Comparison of ENCODE assay signal across 8 cellular contexts in genomic region chr2:230866704-230867561, GRCh38. TPM values are rescaled to one million over a fixed set of nuclear protein-coding genes. Genes with fewer than 3 reads are reported as not detected.
DNase-seq lines count a peak whose midpoint lies in the region; ATAC-seq, FAIRE-seq and TF ChIP-seq lines count a peak whose summit lies in the region.

No MANE protein-coding gene starts in this region.

- no peaks in the 10 kb centered on the region for H3K9me3 ChIP-seq in adipocyte (ENCODE audit: control insufficient read depth, low read length)

- H3K4me1 ChIP-seq in adipocyte (ENCODE audit: control insufficient read depth, insufficient read depth, low read length), result no peaks in the 10 kb centered on the region

- POLR2A ChIA-PET in AG04449 (lab: Yijun Ruan, JAX), result no interaction called here

- no peaks in the 10 kb centered on the region for H3K36me3 ChIP-seq in adipocyte (ENCODE audit: control insufficient read depth, insufficient read depth, low read length, severe bottlenecking)

- CTCF ChIA-PET in AG04449 (lab: Yijun Ruan, JAX), result interaction anchor here (0.7 to 2.6 kb wide), 10 partner anchors 10 to 186 kb away, joined by 3 to 16 read pairs (median 4); no protein-coding TSS in a partner anchor

- no peak overlapping the region for H3K9ac ChIP-seq in adipocyte (ENCODE audit: low read length)

- H3K4me3 ChIP-seq in AG04449 (ENCODE audit: low read depth, low read length) (peak overlapping the region; percentile 6; the same call in 1 of the 2 replicates), adipocyte (ENCODE audit: low read length) (no peak overlapping the region)

- peaks cover 34% of the 10 kb centered on the region for H3K27me3 ChIP-seq in adipocyte (replicated peaks; ENCODE audit: control insufficient read depth, insufficient read depth, low read length)

- no peak for TF ChIP-seq POLR2A in H54 (IDR thresholded peaks at IDR 0.05; ENCODE audit: low read depth, low read length)

- DNase-seq in AG04449 (ENCODE audit: low read depth, low spot score), result no peak
- peak; percentile 48 for DNase-seq in H54 (ENCODE audit: insufficient read length, low spot score)
- peak; percentile 58 for DNase-seq in RPMI7951 (ENCODE audit: low read depth)
- DNase-seq in adipocyte (ENCODE audit: low read depth), result peak; percentile 48
- peak; percentile 73 for DNase-seq in kidney tubule cell (ENCODE audit: low spot score)
- DNase-seq in stimulated activated CD8-positive, alpha-beta memory T cell treated with anti-CD3 and anti-CD28 coated beads, Interleukin-7, amount 100 ng/mL, for 1 hour (ENCODE audit: low read depth in 2 of 2), result peak; percentile 30 to 35

- no peak for TF ChIP-seq CTCF in AG04449 (IDR thresholded peaks at IDR 0.05; ENCODE audit: insufficient read depth, low read length, missing control alignments)

- ATAC-seq in GM19035 (IDR thresholded peaks at IDR 0.05; ENCODE audit: unreplicated experiment), result no peak
- no peak for ATAC-seq in GM19395 (IDR thresholded peaks at IDR 0.05; ENCODE audit: unreplicated experiment)

- FAIRE-seq in H54 (lab: Jason Lieb, UNC), result no peak

RNA-seq across cellular contexts. Expression of gene ITM2C, which starts 2.2 kb away (rescaled TPM):
- 156 and 199 TPM in 2 replicates for total RNA-seq in RPMI7951 (2014; rRNA removed; shearing (Covaris generic))

RNA-seq across cellular contexts. Expression of gene GPR55, which starts 58.1 kb away (rescaled TPM):
- total RNA-seq in RPMI7951 (2014; rRNA removed; shearing (Covaris generic)), result 0.24 and 0.29 TPM in 2 replicates
